Comparison of ENCODE assay signal across 14 cellular contexts in the genomic region with DNA sequence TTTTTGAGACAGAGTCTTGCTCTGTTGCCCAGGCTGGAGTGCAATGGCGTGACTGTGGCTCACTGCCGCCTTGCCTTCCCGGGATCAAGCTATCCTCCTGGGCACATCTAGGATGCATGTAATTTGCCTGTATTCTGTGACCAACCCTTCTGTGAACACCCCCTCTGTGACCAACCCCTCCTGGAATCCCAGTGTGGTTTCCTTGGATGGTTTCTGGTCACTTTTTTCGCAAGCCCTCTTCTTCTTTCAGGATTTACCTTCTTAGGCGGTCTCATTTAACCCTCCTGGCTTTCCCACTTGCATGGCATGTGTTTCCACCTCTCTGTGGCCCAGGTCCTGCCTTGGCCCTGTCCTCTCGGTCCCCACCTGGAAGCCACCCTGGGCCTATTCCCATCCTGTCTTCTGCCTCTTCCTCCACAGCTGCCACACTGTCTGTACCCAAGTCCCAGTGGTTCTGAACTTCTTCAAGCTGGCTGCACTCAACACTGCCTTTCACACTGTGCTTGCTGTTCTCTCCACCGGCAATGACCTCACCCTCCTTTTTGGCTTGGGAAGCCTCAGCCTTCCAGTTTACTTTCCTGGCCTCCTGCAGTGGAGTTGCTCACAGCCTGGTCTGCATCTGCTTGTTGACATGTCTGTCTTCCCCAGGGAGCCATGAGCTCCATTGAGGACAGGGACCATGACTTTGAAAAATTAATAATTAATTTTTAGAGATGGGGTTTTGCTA. TPM values are rescaled to one million over a fixed set of nuclear protein-coding genes. Genes with fewer than 3 reads are reported as not detected.
DNase-seq lines count a peak whose midpoint lies in the region; FAIRE-seq lines count a peak whose summit lies in the region.
"Had no signal": no experiment of that assay in that cellular context is flagged by ENCODE, and none has a peak within 500 bp of the region (broad histone marks: within the 10 kb centered on the region; RNA-seq: fewer than 3 reads in every experiment).

No MANE protein-coding gene starts in this region.

- peak overlapping the region; percentile 59 for H3K27ac ChIP-seq in mesenchymal stem cell (ENCODE audit: low read length, poor library complexity, severe bottlenecking)
- H3K27ac ChIP-seq: neutrophil, SJSA1 had no signal

- peaks cover 6% of the 10 kb centered on the region for H3K36me3 Mint-ChIP-seq in activated CD4-positive, alpha-beta T cell treated with anti-CD3 and anti-CD28 coated beads, Interleukin-2, amount 10 ng/mL, durations not matched to agents 24 days and 14 days (ENCODE audit: low read depth)

- H2BK15ac ChIP-seq in mesenchymal stem cell (ENCODE audit: low read depth, poor library complexity, severe bottlenecking), result peak overlapping the region; percentile 60

- 81% methylated on average over 7 of the region's 7 CpGs for WGBS in mesenchymal stem cell

- peak overlapping the region in 1 of 2 experiments; percentile 17 for H3K23ac ChIP-seq in mesenchymal stem cell (ENCODE audit: low read length in 2 of 2)

- H3K4me1 Mint-ChIP-seq in activated CD4-positive, alpha-beta T cell treated with anti-CD3 and anti-CD28 coated beads, Interleukin-2, amount 10 ng/mL, durations not matched to agents 24 days and 14 days, result no peaks in the 10 kb centered on the region
- H3K4me1 Mint-ChIP-seq: activated CD8-positive, alpha-beta memory T cell treated with anti-CD3 and anti-CD28 coated beads, Interleukin-2, amount 10 ng/mL, durations not matched to agents 7 days and 5 days; activated naive CD4-positive, alpha-beta T cell treated with anti-CD3 and anti-CD28 coated beads, Interleukin-2, amount 10 ng/mL, durations not matched to agents 7 days and 5 days had no signal

- DNase-seq in DMS79 (lab: John Stamatoyannopoulos, UW), result peak; percentile 53
- DNase-seq in NCI-H128 (lab: John Stamatoyannopoulos, UW; ENCODE audit: unreplicated experiment), result peak; percentile 58
- DNase-seq in SHP77 (lab: John Stamatoyannopoulos, UW), result peak; percentile 52 to 66
- peak; percentile 65 for DNase-seq in mesenchymal stem cell
- no peak for DNase-seq in T1000 (lab: John Stamatoyannopoulos, UW)
- no peak for DNase-seq in activated CD4-positive, alpha-beta T cell treated with anti-CD3 and anti-CD28 coated beads, Interleukin-2, amount 10 ng/mL, durations not matched to agents 24 days and 14 days
- DNase-seq in activated CD4-positive, CD25-positive, alpha-beta regulatory T cell (lab: John Stamatoyannopoulos, UW), result no peak
- no peak for DNase-seq in frontal cortex (ENCODE audit: low spot score in 2 of 2)
- DNase-seq: activated CD8-positive, alpha-beta memory T cell treated with anti-CD3 and anti-CD28 coated beads, Interleukin-2, amount 10 ng/mL, durations not matched to agents 7 days and 5 days; activated naive CD4-positive, alpha-beta T cell treated with anti-CD3 and anti-CD28 coated beads, Interleukin-2, amount 10 ng/mL, durations not matched to agents 7 days and 5 days; NCI-H526 treated with DMSO at 0.1 percent for 48 hours; stimulated activated CD4-positive, alpha-beta T cell treated with anti-CD3 and anti-CD28 coated beads, Interleukin-12 subunit alpha, Interleukin-12 subunit beta, amount 100 ng/mL, for 4 hours had no signal

- H3K9ac ChIP-seq in mesenchymal stem cell (ENCODE audit: low read length), result no peak overlapping the region

- H3K18ac ChIP-seq in mesenchymal stem cell (ENCODE audit: low read depth in 1 of 2, low read length in 2 of 2), result peak overlapping the region; percentile 37 to 67

- FAIRE-seq in frontal cortex (lab: Jason Lieb, UNC), result no peak

- no peak overlapping the region for H3K27ac Mint-ChIP-seq in activated CD4-positive, alpha-beta T cell treated with anti-CD3 and anti-CD28 coated beads, Interleukin-2, amount 10 ng/mL, durations not matched to agents 24 days and 14 days
- H3K27ac Mint-ChIP-seq: activated CD8-positive, alpha-beta memory T cell treated with anti-CD3 and anti-CD28 coated beads, Interleukin-2, amount 10 ng/mL, durations not matched to agents 7 days and 5 days; activated naive CD4-positive, alpha-beta T cell treated with anti-CD3 and anti-CD28 coated beads, Interleukin-2, amount 10 ng/mL, durations not matched to agents 7 days and 5 days had no signal

- H3K14ac ChIP-seq in mesenchymal stem cell (ENCODE audit: low read length in 2 of 2), result peak overlapping the region in 1 of 2 experiments; percentile 8

- peaks cover 8% of the 10 kb centered on the region for H3K9me3 Mint-ChIP-seq in activated CD4-positive, alpha-beta T cell treated with anti-CD3 and anti-CD28 coated beads, Interleukin-2, amount 10 ng/mL, durations not matched to agents 24 days and 14 days

- peak overlapping the region; percentile 10 to 42 for H3K4ac ChIP-seq in mesenchymal stem cell (ENCODE audit: low read depth in 1 of 2, low read length in 2 of 2)

- H3K4me3 Mint-ChIP-seq in activated CD4-positive, alpha-beta T cell treated with anti-CD3 and anti-CD28 coated beads, Interleukin-2, amount 10 ng/mL, durations not matched to agents 24 days and 14 days, result no peak overlapping the region
- H3K4me3 Mint-ChIP-seq: activated CD8-positive, alpha-beta memory T cell treated with anti-CD3 and anti-CD28 coated beads, Interleukin-2, amount 10 ng/mL, durations not matched to agents 7 days and 5 days; activated naive CD4-positive, alpha-beta T cell treated with anti-CD3 and anti-CD28 coated beads, Interleukin-2, amount 10 ng/mL, durations not matched to agents 7 days and 5 days had no signal

- peaks cover 31% of the 10 kb centered on the region for H3K79me1 ChIP-seq in mesenchymal stem cell (replicated peaks; ENCODE audit: low read length, poor library complexity, severe bottlenecking)

- H3K9me3 ChIP-seq in mesenchymal stem cell (ENCODE audit: control insufficient read depth, low read length), result no peaks in the 10 kb centered on the region
- H3K9me3 ChIP-seq: neutrophil had no signal

- no peak overlapping the region for H2AFZ ChIP-seq in mesenchymal stem cell (ENCODE audit: low read depth, low read length)

- peaks cover 10% of the 10 kb centered on the region for H3K4me1 ChIP-seq in mesenchymal stem cell (ENCODE audit: control insufficient read depth, insufficient read depth, low read depth, low read length)

- no peak overlapping the region for H2BK5ac ChIP-seq in mesenchymal stem cell (ENCODE audit: low read depth, low read length, poor library complexity, severe bottlenecking)

- no peak overlapping the region for H3K4me2 ChIP-seq in mesenchymal stem cell (ENCODE audit: low read length, poor library complexity, severe bottlenecking)

- no peak overlapping the region for H3K4me3 ChIP-seq in mesenchymal stem cell (ENCODE audit: insufficient read depth in 1 of 2, low read depth in 1 of 2, low read length in 2 of 2)
- H3K4me3 ChIP-seq: SJSA1 had no signal

- H2BK120ac ChIP-seq in mesenchymal stem cell (ENCODE audit: low read depth, low read length), result peak overlapping the region; percentile 37

- H3K36me3 ChIP-seq in mesenchymal stem cell (ENCODE audit: control insufficient read depth in 1 of 2, insufficient read depth in 2 of 2, low read depth in 1 of 2, low read length in 2 of 2), result peaks cover 0 to 7% of the 10 kb centered on the region in 2 experiments
- H3K36me3 ChIP-seq: neutrophil, SJSA1 had no signal

- intact Hi-C loops in activated CD4-positive, alpha-beta T cell treated with anti-CD3 and anti-CD28 coated beads, Interleukin-2, amount 10 ng/mL, durations not matched to agents 24 days and 14 days (cut with micrococcal nuclease), result no loop called here

- H3K27me3 Mint-ChIP-seq in activated CD4-positive, alpha-beta T cell treated with anti-CD3 and anti-CD28 coated beads, Interleukin-2, amount 10 ng/mL, durations not matched to agents 24 days and 14 days, result no peaks in the 10 kb centered on the region
- H3K27me3 Mint-ChIP-seq: activated CD8-positive, alpha-beta memory T cell treated with anti-CD3 and anti-CD28 coated beads, Interleukin-2, amount 10 ng/mL, durations not matched to agents 7 days and 5 days; activated naive CD4-positive, alpha-beta T cell treated with anti-CD3 and anti-CD28 coated beads, Interleukin-2, amount 10 ng/mL, durations not matched to agents 7 days and 5 days had no signal

- peak overlapping the region; percentile 85 for H4K91ac ChIP-seq in mesenchymal stem cell (ENCODE audit: low read length)

- peak overlapping the region; percentile 14 for H2AK5ac ChIP-seq in mesenchymal stem cell (ENCODE audit: low read length, severe bottlenecking)

- H4K8ac ChIP-seq in mesenchymal stem cell (ENCODE audit: low read length), result peak overlapping the region; percentile 47

- no peaks in the 10 kb centered on the region for H3K27me3 ChIP-seq in mesenchymal stem cell (ENCODE audit: control insufficient read depth in 1 of 2, insufficient read depth in 1 of 2, low read length in 2 of 2)
- H3K27me3 ChIP-seq: neutrophil, SJSA1 had no signal

- peak overlapping the region; percentile 11 to 98 for H2BK12ac ChIP-seq in mesenchymal stem cell (ENCODE audit: low read length in 2 of 2)

RNA-seq across cellular contexts. Expression of a gene that starts 57.0 kb away (rescaled TPM):
- polyA plus RNA-seq in mesenchymal stem cell (2013, experiment 1 of 2), result 5.1 TPM
- 4.9 TPM for polyA plus RNA-seq in mesenchymal stem cell (2013, experiment 2 of 2)
- total RNA-seq in activated CD4-positive, alpha-beta T cell treated with anti-CD3 and anti-CD28 coated beads, Interleukin-2, amount 10 ng/mL, durations not matched to agents 24 days and 14 days, result 1.6 and 3.1 TPM in 2 replicates
- 5.3 TPM for total RNA-seq in frontal cortex

Comparison
In these comparisons a context has a peak if more than half of its experiments do, and no peak if none do; other contexts are left out.
1. DNase-seq: peak in DMS79 (single experiment), NCI-H128 (single experiment), SHP77 (2 of 2) and mesenchymal stem cell (single experiment); none in T1000 (single experiment), activated CD4-positive, alpha-beta T cell treated with anti-CD3 and anti-CD28 coated beads, Interleukin-2, amount 10 ng/mL, durations not matched to agents 24 days and 14 days (single experiment), activated CD4-positive, CD25-positive, alpha-beta regulatory T cell (0 of 4) and frontal cortex (0 of 2).